Comparison of ENCODE assay signal across 8 cellular contexts in the genomic region with DNA sequence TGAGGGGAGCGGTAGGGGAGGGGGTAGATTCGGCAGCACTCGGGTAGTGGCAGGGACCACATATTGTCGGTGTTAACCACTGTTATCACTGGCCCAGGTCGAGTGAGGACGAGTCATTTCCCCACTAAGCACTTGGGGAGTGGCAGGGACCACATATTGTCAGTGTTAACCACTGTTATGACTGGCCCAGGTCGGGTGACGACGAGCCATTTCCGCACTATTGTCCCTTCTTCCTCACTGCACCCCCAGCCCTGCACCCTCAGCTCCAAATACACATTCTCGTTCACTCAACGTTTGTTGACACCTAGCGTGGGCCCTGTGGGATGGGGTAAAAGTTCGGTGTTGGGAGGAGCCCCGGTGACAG. TPM values are rescaled to one million over a fixed set of nuclear protein-coding genes. Genes with fewer than 3 reads are reported as not detected.
DNase-seq lines count a peak whose midpoint lies in the region; ATAC-seq lines count a peak whose summit lies in the region.

No MANE protein-coding gene starts in this region.

- no peaks in the 10 kb centered on the region for H3K4me1 ChIP-seq in SJCRH30

- ATAC-seq in GM18508 (IDR thresholded peaks at IDR 0.05; ENCODE audit: insufficient read depth, unreplicated experiment) (peak; percentile 69), HG02798 (IDR thresholded peaks at IDR 0.05; ENCODE audit: poor library complexity, unreplicated experiment) (peak; percentile 52), left colon (peak; percentile 3)

- H3K9me3 ChIP-seq in SJCRH30 (replicated peaks) = no peaks in the 10 kb centered on the region

- peak overlapping the region; percentile 75 for H3K4me3 ChIP-seq in SJCRH30

- H3K27me3 ChIP-seq in SJCRH30 = no peaks in the 10 kb centered on the region

- H3K27ac ChIP-seq in SJCRH30 (peak overlapping the region; percentile 31; the same call in 1 of the 2 replicates), angular gyrus (ENCODE audit: low read depth, low read length) (peak overlapping the region; percentile 85)

- DNase-seq in SJCRH30 = no peak
- DNase-seq in left colon = peak in 1 of 2 donors; percentile 39
- DNase-seq in stimulated activated CD4-positive, alpha-beta T cell treated with anti-CD3 and anti-CD28 coated beads, TNF-alpha, amount 100 ng/mL, for 48 hours (ENCODE audit: low read depth in 3 of 3) = peak; percentile 41 to 72 (median 54)
- no peak for DNase-seq in NOMO-1 (lab: John Stamatoyannopoulos, UW; ENCODE audit: unreplicated experiment in 2 of 2)
- no peak for DNase-seq in inferior parietal cortex (ENCODE audit: extremely low spot score)

- intact Hi-C loops in left colon (cut with DNase I, micrococcal nuclease) = loop anchor here in 1 of 2 donors (10.0 kb wide), 1 partner anchor 333 kb away; the partner anchor contains the start of gene MYCBP2

- H3K36me3 ChIP-seq in SJCRH30 = peaks cover 3% of the 10 kb centered on the region; the same call in 1 of the 2 replicates

RNA-seq across cellular contexts. Expression of gene CLN5, which starts 0.5 kb away (rescaled TPM):
- 11.9 and 14.9 TPM in 2 replicates for total RNA-seq in SJCRH30 (2014; rRNA removed; shearing (Covaris generic))
- 10 to 100 TPM; 18.1 to 30.4 TPM for total RNA-seq in left colon

RNA-seq across cellular contexts. Expression of gene FBXL3, which starts 35.5 kb away (rescaled TPM):
- 29.3 and 32.2 TPM in 2 replicates for total RNA-seq in SJCRH30 (2014; rRNA removed; shearing (Covaris generic))
- 10 to 100 TPM; 37.7 to 52.0 TPM for total RNA-seq in left colon

RNA-seq across cellular contexts. Expression of gene ACOD1, which starts 43.1 kb away (rescaled TPM):
- total RNA-seq in SJCRH30 (2014; rRNA removed; shearing (Covaris generic)) = not detected in 2 replicates
- total RNA-seq in left colon = not detected

Comparison
In these comparisons a context has a peak if more than half of its experiments do, and no peak if none do; other contexts are left out.
1. ATAC-seq: peak in every context shown above with its lines; median percentile 69 in GM18508; 52 in HG02798; 3 in left colon.
2. DNase-seq: peak in stimulated activated CD4-positive, alpha-beta T cell treated with anti-CD3 and anti-CD28 coated beads, TNF-alpha, amount 100 ng/mL, for 48 hours (3 of 3); none in SJCRH30 (0 of 2), NOMO-1 (0 of 2) and inferior parietal cortex (single experiment).